In the genomic region with DNA sequence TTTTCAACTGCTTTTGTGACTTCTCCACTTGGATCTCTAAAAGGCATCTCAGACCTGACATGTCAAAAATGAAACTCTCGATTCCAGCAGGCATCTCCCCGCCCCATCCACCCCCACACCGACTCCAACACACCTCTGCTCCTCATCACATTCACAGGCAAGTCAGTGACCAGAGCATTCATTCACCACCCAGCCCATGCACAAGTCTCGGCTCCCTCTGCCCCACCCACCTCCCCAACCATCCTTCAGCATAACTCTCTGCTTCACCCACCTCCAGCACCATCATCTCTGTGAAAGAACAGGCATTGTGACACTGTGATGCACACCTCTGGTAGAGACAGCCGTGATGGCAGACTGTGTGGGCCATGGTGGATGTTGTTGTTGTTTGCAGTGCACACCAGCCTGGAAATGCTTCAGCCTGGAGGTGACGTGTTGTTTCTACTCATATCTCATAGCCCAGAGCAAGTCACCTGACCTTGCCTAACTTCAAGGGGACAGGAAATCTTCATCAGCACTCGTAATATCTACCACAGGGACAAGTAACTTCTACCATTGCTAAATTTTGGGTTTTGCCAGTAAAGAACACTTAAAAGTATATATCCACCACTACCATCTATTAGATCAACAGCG, we compare ENCODE assay signal across 29 cellular contexts. TPM values are rescaled to one million over a fixed set of nuclear protein-coding genes. Genes with fewer than 3 reads are reported as not detected.
"Had no signal": no experiment of that assay in that cellular context is flagged by ENCODE, and none has a peak within 500 bp of the region (broad histone marks: within the 10 kb centered on the region; RNA-seq: fewer than 3 reads in every experiment).

No MANE protein-coding gene starts in this region.

- H3K4me3 ChIP-seq: ascending aorta, upper lobe of left lung had no signal

- H3K4me3 Mint-ChIP-seq: effector memory CD8-positive, alpha-beta T cell; naive B cell; T-helper 2 cell treated with Interferon-gamma antibody and Interleukin-4, amounts not matched to agents 5 μg/mL and 100 μg/mL, for 36 hours had no signal

- H3K36me3 Mint-ChIP-seq: naive B cell had no signal

- H3K27ac Mint-ChIP-seq: effector memory CD8-positive, alpha-beta T cell; T-helper 2 cell treated with Interferon-gamma antibody and Interleukin-4, amounts not matched to agents 5 μg/mL and 100 μg/mL, for 36 hours had no signal

- H3K9ac ChIP-seq: SK-N-SH had no signal

- H3K9me3 Mint-ChIP-seq: effector memory CD8-positive, alpha-beta T cell; T-helper 2 cell treated with Interferon-gamma antibody and Interleukin-4, amounts not matched to agents 5 μg/mL and 100 μg/mL, for 36 hours had no signal

- ATAC-seq: effector memory CD8-positive, alpha-beta T cell; esophagus mucosa; left colon had no signal

- H3K36me3 ChIP-seq: ascending aorta, brain microvascular endothelial cell, upper lobe of left lung had no signal

- DNase-seq: activated CD4-positive, alpha-beta T cell treated with anti-CD3 and anti-CD28 coated beads, Interleukin-2, amount 50 U/mL, for 4 hours; activated effector memory CD4-positive, alpha-beta T cell treated with Interleukin-2 at 50 U/mL for 16 hours; activated naive CD4-positive, alpha-beta T cell treated with anti-CD3 and anti-CD28 coated beads, Interleukin-2, amount 50 U/mL, for 16 hours; activated T-cell treated with anti-CD3 and anti-CD28 coated beads, Interleukin-2, amount 50 U/mL, for 48 hours; brain microvascular endothelial cell; effector memory CD8-positive, alpha-beta T cell; foreskin melanocyte; glutamatergic neuron; hypothalamus; left colon; naive B cell; SK-N-SH; stimulated activated CD4-positive, alpha-beta T cell treated with anti-CD3 and anti-CD28 coated beads, Interleukin-2, amount 100 ng/mL, for 48 hours; stimulated activated CD8-positive, alpha-beta memory T cell treated with anti-CD3 and anti-CD28 coated beads, Interleukin-4, amount 100 ng/mL, for 48 hours; stimulated activated naive CD4-positive, alpha-beta T cell; upper lobe of left lung had no signal

- H3K27me3 ChIP-seq: ascending aorta, brain microvascular endothelial cell, upper lobe of left lung had no signal

- H3K4me2 ChIP-seq: SK-N-SH had no signal

- H3K27ac ChIP-seq: ascending aorta, brain microvascular endothelial cell, upper lobe of left lung, VCaP had no signal

- H3K4me1 ChIP-seq: upper lobe of left lung had no signal

- H3K9me3 ChIP-seq: ascending aorta, SK-N-SH, upper lobe of left lung had no signal

RNA-seq across cellular contexts. Expression of gene ANKRD60, which starts 56.5 kb away (rescaled TPM):
- total RNA-seq: ascending aorta, dermis microvascular lymphatic vessel endothelial cell, endothelial cell of umbilical vein, esophagus mucosa, left colon, lower leg skin, mesenteric fat pad, mucosa of gallbladder, osteoblast, posterior vena cava, renal cortical epithelial cell, subcutaneous adipose tissue, upper lobe of left lung had no signal
